ENCODE assay signal across 26 cellular contexts in the genomic region with DNA sequence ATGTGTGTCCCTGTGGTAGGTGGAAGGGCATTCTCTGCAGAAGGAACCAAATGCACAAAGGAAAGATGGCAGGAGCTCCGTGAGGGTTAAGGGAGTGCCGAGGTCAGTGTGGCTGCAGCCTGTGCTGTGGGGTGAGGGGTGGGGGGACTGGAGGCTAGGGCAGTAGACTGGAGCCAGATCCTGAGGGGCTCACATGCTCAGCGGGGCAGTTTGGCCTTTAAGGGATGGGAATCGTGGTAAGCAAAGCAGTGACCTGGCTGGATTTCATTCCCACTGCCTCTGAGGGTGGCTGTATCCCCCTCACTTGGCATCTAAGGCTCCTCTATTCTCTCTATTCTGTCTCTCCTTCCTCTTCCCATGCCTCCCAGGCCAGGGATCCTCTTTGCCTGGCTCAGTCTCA. TPM values are rescaled to one million over a fixed set of nuclear protein-coding genes. Genes with fewer than 3 reads are reported as not detected.
"Had no signal": no experiment of that assay in that cellular context is flagged by ENCODE, and none has a peak within 500 bp of the region (broad histone marks: within the 10 kb centered on the region; RNA-seq: fewer than 3 reads in every experiment).

No MANE protein-coding gene starts in this region.

- H3K4me1 ChIP-seq: Peyer's patch had no signal

- H3K27me3 Mint-ChIP-seq: activated naive CD8-positive, alpha-beta T cell treated with anti-CD3 and anti-CD28 coated beads for 36 hours; T-helper 17 cell had no signal

- H3K4me1 Mint-ChIP-seq: activated CD4-positive, alpha-beta T cell treated with anti-CD3 and anti-CD28 coated beads, Interleukin-2, amount 10 ng/mL, durations not matched to agents 24 days and 14 days; activated naive CD4-positive, alpha-beta T cell treated with anti-CD3 and anti-CD28 coated beads, Interleukin-2, amount 10 ng/mL, durations not matched to agents 7 days and 5 days; activated naive CD8-positive, alpha-beta T cell treated with anti-CD3 and anti-CD28 coated beads for 36 hours; T-helper 17 cell had no signal

- DNase-seq: activated CD4-positive, alpha-beta T cell treated with anti-CD3 and anti-CD28 coated beads for 1 hour; activated CD4-positive, alpha-beta T cell treated with anti-CD3 and anti-CD28 coated beads, Interleukin-2, amount 10 ng/mL, durations not matched to agents 24 days and 14 days; activated CD4-positive, alpha-beta T cell treated with anti-CD3 and anti-CD28 coated beads, Interleukin-2, amount 50 U/mL, for 48 hours; activated CD8-positive, alpha-beta memory T cell treated with anti-CD3 and anti-CD28 coated beads for 24 hours; activated gamma-delta T cell treated with Interleukin-2 at 50 U/mL for 16 hours; activated naive CD4-positive, alpha-beta T cell treated with anti-CD3 and anti-CD28 coated beads, Interleukin-2, amount 10 ng/mL, durations not matched to agents 7 days and 5 days; activated naive CD8-positive, alpha-beta T cell treated with anti-CD3 and anti-CD28 coated beads for 36 hours; brain microvascular endothelial cell; Karpas-422; MM.1S; NCI-H1105; NCI-H1436; NCI-H1694 treated with DMSO at 0.1 percent for 48 hours; NCI-H2029 treated with DMSO at 0.1 percent for 48 hours; NCI-H510A treated with DMSO at 0.1 percent for 48 hours; NCI-H69; NK-92 treated with Interleukin-12 subunit alpha and Interleukin-12 subunit beta, amount 100 ng/mL, for 24 hours; OCI-M1; SIG-M5; T-helper 17 cell; T1000 had no signal

- FAIRE-seq: K562, TTC549 had no signal

- ATAC-seq: activated T-cell treated with anti-CD3 and anti-CD28 coated beads, Interleukin-2, amount 50 U/mL, for 4 hours; T-helper 17 cell had no signal

- H3K9me3 Mint-ChIP-seq: activated CD4-positive, alpha-beta T cell treated with anti-CD3 and anti-CD28 coated beads, Interleukin-2, amount 10 ng/mL, durations not matched to agents 24 days and 14 days; activated naive CD4-positive, alpha-beta T cell treated with anti-CD3 and anti-CD28 coated beads, Interleukin-2, amount 10 ng/mL, durations not matched to agents 7 days and 5 days; activated naive CD8-positive, alpha-beta T cell treated with anti-CD3 and anti-CD28 coated beads for 36 hours; activated T-cell treated with anti-CD3 and anti-CD28 coated beads, Interleukin-2, amount 50 U/mL, for 4 hours had no signal

- H3K4me3 Mint-ChIP-seq: activated CD4-positive, alpha-beta T cell treated with anti-CD3 and anti-CD28 coated beads, Interleukin-2, amount 10 ng/mL, durations not matched to agents 24 days and 14 days; activated naive CD4-positive, alpha-beta T cell treated with anti-CD3 and anti-CD28 coated beads, Interleukin-2, amount 10 ng/mL, durations not matched to agents 7 days and 5 days; activated naive CD8-positive, alpha-beta T cell treated with anti-CD3 and anti-CD28 coated beads for 36 hours; activated T-cell treated with anti-CD3 and anti-CD28 coated beads, Interleukin-2, amount 50 U/mL, for 4 hours; T-helper 17 cell had no signal

- H3K27ac Mint-ChIP-seq: activated CD4-positive, alpha-beta T cell treated with anti-CD3 and anti-CD28 coated beads, Interleukin-2, amount 10 ng/mL, durations not matched to agents 24 days and 14 days; activated naive CD4-positive, alpha-beta T cell treated with anti-CD3 and anti-CD28 coated beads, Interleukin-2, amount 10 ng/mL, durations not matched to agents 7 days and 5 days; activated naive CD8-positive, alpha-beta T cell treated with anti-CD3 and anti-CD28 coated beads for 36 hours; T-helper 17 cell had no signal

- H3K27ac ChIP-seq: brain microvascular endothelial cell, cardiac muscle cell, Peyer's patch had no signal

- H3K27me3 ChIP-seq: Peyer's patch had no signal

- H3K36me3 ChIP-seq: brain microvascular endothelial cell, cardiac muscle cell, Peyer's patch had no signal

- H3K4me3 ChIP-seq: cardiac muscle cell, K562, Peyer's patch had no signal

- H3K36me3 Mint-ChIP-seq: activated naive CD4-positive, alpha-beta T cell treated with anti-CD3 and anti-CD28 coated beads, Interleukin-2, amount 10 ng/mL, durations not matched to agents 7 days and 5 days; activated naive CD8-positive, alpha-beta T cell treated with anti-CD3 and anti-CD28 coated beads for 36 hours had no signal

- H3K9me3 ChIP-seq: Peyer's patch had no signal

RNA-seq across cellular contexts. Expression of a gene that starts 15.6 kb away (rescaled TPM):
- total RNA-seq: activated naive CD8-positive, alpha-beta T cell treated with anti-CD3 and anti-CD28 coated beads for 36 hours; cardiac muscle cell; T-helper 17 cell had no signal

RNA-seq across cellular contexts. Expression of a gene that starts 50.8 kb away (rescaled TPM):
- total RNA-seq: cardiac muscle cell had no signal
